19 cellular contexts compared by ENCODE assay signal in the genomic region with DNA sequence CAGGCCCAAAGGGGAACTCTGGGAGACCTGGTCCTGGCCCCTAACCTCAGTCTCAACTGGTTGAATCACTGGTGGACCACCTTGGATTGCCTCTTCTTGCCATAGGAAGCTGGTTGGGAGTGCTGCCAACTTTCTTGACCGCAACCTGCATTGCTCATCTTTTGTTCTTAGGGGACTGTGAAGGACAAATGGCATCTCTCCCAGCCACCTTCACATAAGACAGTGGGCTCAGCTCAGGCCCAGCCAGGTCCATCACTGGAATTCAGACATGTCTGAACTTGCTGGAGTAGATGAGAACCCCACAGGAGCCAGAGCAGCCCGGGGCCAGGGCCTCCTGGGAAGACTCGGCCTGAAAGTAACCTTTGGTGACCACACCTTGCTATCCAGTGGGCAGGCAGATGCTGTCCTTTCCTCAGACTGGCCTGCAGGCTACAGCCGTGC. TPM values are rescaled to one million over a fixed set of nuclear protein-coding genes. Genes with fewer than 3 reads are reported as not detected.
DNase-seq lines count a peak whose midpoint lies in the region; ATAC-seq and TF ChIP-seq lines count a peak whose summit lies in the region.
"Had no signal": no experiment of that assay in that cellular context is flagged by ENCODE, and none has a peak within 500 bp of the region (broad histone marks: within the 10 kb centered on the region; RNA-seq: fewer than 3 reads in every experiment).

No MANE protein-coding gene starts in this region.

- H2AFZ ChIP-seq in PC-9 (no peak overlapping the region), mammary epithelial cell (ENCODE audit: low read depth, low read length) (no peak overlapping the region)

- H4K20me1 ChIP-seq in PC-9 (ENCODE audit: insufficient read depth) (no peaks in the 10 kb centered on the region), mammary epithelial cell (ENCODE audit: insufficient read depth, low read length) (no peaks in the 10 kb centered on the region)

- BruUV-seq in PC-9 (replicated peaks; lab: Mats Ljungman, UMichigan) (no TSS peak), mammary epithelial cell (replicated peaks; lab: Mats Ljungman, UMichigan) (no TSS peak)

- dilution Hi-C loops in mammary epithelial cell (cut with HindIII; ENCODE audit: low sequenced_read_pairs): no loop called here

- DNase-seq in EL (peak; percentile 59), PC-9 (peak; percentile 79 to 94), mammary epithelial cell (peak; percentile 94), kidney tubule cell (ENCODE audit: low spot score) (peak; percentile 77), GM20000 (ENCODE audit: low spot score) (no peak), gastrocnemius medialis (no peak)
- no peak for DNase-seq in activated T-cell treated with anti-CD3 and anti-CD28 coated beads, Interleukin-2, amount 50 U/mL, for 4 hours
- DNase-seq: activated CD4-positive, alpha-beta memory T cell treated with anti-CD3 and anti-CD28 coated beads for 36 hours; DND-41; effector memory CD8-positive, alpha-beta T cell; NCI-H1092 treated with DMSO at 0.1 percent for 48 hours; NCI-H526; right cardiac atrium; stimulated activated naive CD4-positive, alpha-beta T cell treated with Interleukin-2 at 50 U/mL for 16 hours had no signal

- H3K4me2 ChIP-seq in PC-9 (peak overlapping the region; percentile 33; the same call in 1 of the 2 replicates), mammary epithelial cell (ENCODE audit: insufficient read depth, low read depth, low read length) (peak overlapping the region; percentile 33)

- peaks cover 13% of the 10 kb centered on the region for H3K4me1 Mint-ChIP-seq in activated T-cell treated with anti-CD3 and anti-CD28 coated beads, Interleukin-2, amount 50 U/mL, for 4 hours (ENCODE audit: low read depth)

- intact Hi-C loops in PC-9 (cut with micrococcal nuclease; ENCODE audit: unreplicated experiment) (loop anchor here (2.0 kb wide), 3 partner anchors 17 to 313 kb away; no protein-coding TSS in a partner anchor), mammary epithelial cell (cut with micrococcal nuclease) (no loop called here), gastrocnemius medialis (cut with DNase I; ENCODE audit: low total_unique reads) (no loop called here)

- no peaks in the 10 kb centered on the region for H3K9me3 Mint-ChIP-seq in activated T-cell treated with anti-CD3 and anti-CD28 coated beads, Interleukin-2, amount 50 U/mL, for 4 hours
- H3K9me3 Mint-ChIP-seq: activated CD4-positive, alpha-beta memory T cell treated with anti-CD3 and anti-CD28 coated beads for 36 hours; activated T-helper 2 cell treated with anti-CD3 and anti-CD28 coated beads, Interferon-gamma antibody, Interleukin-2, Interleukin-4, amounts not matched to agents 10 μg/mL and 5 μg/mL and 100 μg/mL, durations not matched to agents 14 hours and 24 hours and 36 hours; effector memory CD8-positive, alpha-beta T cell; natural killer cell treated with Interleukin-12 subunit alpha and Interleukin-12 subunit beta and Interleukin-15 and Interleukin-18, amount 100 ng/mL, for 72 hours had no signal

- TF ChIP-seq CTCF in PC-9 (conservative IDR thresholded peaks at IDR 0.05) (no peak), mammary epithelial cell (conservative IDR thresholded peaks at IDR 0.05 in 1 of 2, IDR thresholded peaks at IDR 0.05 in 1 of 2; ENCODE audit: extremely low read depth in 1 of 2, insufficient read depth in 1 of 2, low read depth in 1 of 2, low read length in 2 of 2) (no peak), GM20000 (IDR thresholded peaks at IDR 0.05; ENCODE audit: extremely low read depth, missing control alignments) (no peak), gastrocnemius medialis (IDR thresholded peaks at IDR 0.05 in 4 of 5, conservative IDR thresholded peaks at IDR 0.05 in 1 of 5) (no peak)

- TF ChIP-seq POLR2A in gastrocnemius medialis (IDR thresholded peaks at IDR 0.05): no peak

- H3F3A ChIP-seq in PC-9 (ENCODE audit: insufficient read depth, low read depth): peaks cover 70% of the 10 kb centered on the region

- in situ Hi-C loops in mammary epithelial cell (cut with MboI; ENCODE audit: low sequenced_read_pairs in 2 of 2) (no loop called here), gastrocnemius medialis (cut with MboI; ENCODE audit: low sequenced_read_pairs in 4 of 4) (loop anchor here in 1 of 4 donors (25.0 kb wide), 1 partner anchor 99 kb away; no protein-coding TSS in a partner anchor)

- POLR2A ChIA-PET in PC-9 (lab: Charles Lee; ENCODE audit: unreplicated experiment): interaction anchor here (0.6 kb wide), 1 partner anchor 1080 kb away, joined by 4 read pairs; no protein-coding TSS in a partner anchor

- H3K27ac ChIP-seq in PC-9 (peak overlapping the region; percentile 92), mammary epithelial cell (ENCODE audit: insufficient read depth, low read depth, low read length) (peak overlapping the region; percentile 65), gastrocnemius medialis (no peak overlapping the region)
- H3K27ac ChIP-seq: ascending aorta, vagina had no signal

- H3K4me1 ChIP-seq in PC-9 (replicated peaks; ENCODE audit: insufficient read depth) (peaks cover 77% of the 10 kb centered on the region), mammary epithelial cell (ENCODE audit: insufficient read depth, low read length) (peaks cover 65% of the 10 kb centered on the region), gastrocnemius medialis (no peaks in the 10 kb centered on the region)
- H3K4me1 ChIP-seq: ascending aorta had no signal

- H3K36me3 ChIP-seq in PC-9 (ENCODE audit: low read depth) (peaks cover 5% of the 10 kb centered on the region; the same call in 1 of the 2 replicates), mammary epithelial cell (ENCODE audit: insufficient read depth, low read length) (peaks cover 3% of the 10 kb centered on the region), gastrocnemius medialis (no peaks in the 10 kb centered on the region)
- H3K36me3 ChIP-seq: ascending aorta, vagina had no signal

- 2% methylated on average over 4 of the region's 4 CpGs for WGBS in mammary epithelial cell (ENCODE audit: low coverage, missing lambda C conversion rate)

- H3K9me3 ChIP-seq in PC-9 (ENCODE audit: insufficient read depth, low read depth) (no peaks in the 10 kb centered on the region), mammary epithelial cell (replicated peaks; ENCODE audit: insufficient read depth, low read length) (no peaks in the 10 kb centered on the region), gastrocnemius medialis (no peaks in the 10 kb centered on the region)
- H3K9me3 ChIP-seq: ascending aorta, vagina had no signal

- H3K9ac ChIP-seq in mammary epithelial cell (ENCODE audit: insufficient read depth, low read length): no peak overlapping the region

- ATAC-seq in gastrocnemius medialis: no peak
- ATAC-seq in activated T-cell treated with anti-CD3 and anti-CD28 coated beads, Interleukin-2, amount 50 U/mL, for 4 hours: no peak
- ATAC-seq in HG02610 (IDR thresholded peaks at IDR 0.05; ENCODE audit: unreplicated experiment): no peak
- ATAC-seq: effector memory CD8-positive, alpha-beta T cell; natural killer cell treated with Interleukin-12 subunit alpha and Interleukin-12 subunit beta and Interleukin-15 and Interleukin-18, amount 100 ng/mL, for 72 hours; right cardiac atrium had no signal

- no peaks in the 10 kb centered on the region for H3K9me2 ChIP-seq in PC-9 (ENCODE audit: insufficient read depth)

- H3K27me3 ChIP-seq in PC-9 (ENCODE audit: insufficient read depth, low read depth) (no peaks in the 10 kb centered on the region), mammary epithelial cell (ENCODE audit: insufficient read depth, low read length) (no peaks in the 10 kb centered on the region), gastrocnemius medialis (no peaks in the 10 kb centered on the region)
- H3K27me3 ChIP-seq: ascending aorta, vagina had no signal

- no peak overlapping the region for H3K4me3 Mint-ChIP-seq in activated T-cell treated with anti-CD3 and anti-CD28 coated beads, Interleukin-2, amount 50 U/mL, for 4 hours
- H3K4me3 Mint-ChIP-seq: activated CD4-positive, alpha-beta memory T cell treated with anti-CD3 and anti-CD28 coated beads for 36 hours; effector memory CD8-positive, alpha-beta T cell; natural killer cell treated with Interleukin-12 subunit alpha and Interleukin-12 subunit beta and Interleukin-15 and Interleukin-18, amount 100 ng/mL, for 72 hours had no signal

- no peaks in the 10 kb centered on the region for H3K36me3 Mint-ChIP-seq in activated T-cell treated with anti-CD3 and anti-CD28 coated beads, Interleukin-2, amount 50 U/mL, for 4 hours (ENCODE audit: insufficient read depth)
- H3K36me3 Mint-ChIP-seq: activated CD4-positive, alpha-beta memory T cell treated with anti-CD3 and anti-CD28 coated beads for 36 hours; natural killer cell treated with Interleukin-12 subunit alpha and Interleukin-12 subunit beta and Interleukin-15 and Interleukin-18, amount 100 ng/mL, for 72 hours had no signal

- H3K4me3 ChIP-seq in PC-9: no peak overlapping the region
- H3K4me3 ChIP-seq in mammary epithelial cell (replicated peaks in 1 of 3; ENCODE audit: insufficient read depth in 1 of 3, low read depth in 2 of 3, low read length in 3 of 3): no peak overlapping the region
- H3K4me3 ChIP-seq in gastrocnemius medialis: no peak overlapping the region
- H3K4me3 ChIP-seq: ascending aorta, vagina had no signal

- H3K79me2 ChIP-seq in PC-9 (ENCODE audit: low read depth): peaks cover 80% of the 10 kb centered on the region
- peaks cover 83% of the 10 kb centered on the region for H3K79me2 ChIP-seq in mammary epithelial cell (ENCODE audit: insufficient read depth, low read length)

- CTCF ChIA-PET in PC-9 (lab: Charles Lee): interaction anchor here (0.7 kb wide), 1 partner anchor 417 kb away, joined by 7 read pairs; a partner anchor contains a TSS
- CTCF ChIA-PET in mammary epithelial cell (lab: Charles Lee; ENCODE audit: low non-redundant PET): no interaction called here

- peaks cover 5% of the 10 kb centered on the region for H3K27me3 Mint-ChIP-seq in activated T-cell treated with anti-CD3 and anti-CD28 coated beads, Interleukin-2, amount 50 U/mL, for 4 hours (ENCODE audit: low read depth)

RNA-seq across cellular contexts. Expression of a gene that starts 18.8 kb away (rescaled TPM):
- total RNA-seq in PC-9 (2021): 32.6 and 42.7 TPM in 2 replicates
- total RNA-seq in mammary epithelial cell: 10 to 100 TPM; 44.9 to 73.7 TPM
- polyA plus RNA-seq in mammary epithelial cell: 70.6 TPM
- polyA minus RNA-seq in mammary epithelial cell: 27.4 TPM
- 1 to 10 TPM in 1 of 4 donors, under 1 TPM in 1, not detected in 2; 0.25 to 1.4 TPM for total RNA-seq in gastrocnemius medialis
- total RNA-seq in activated T-cell treated with anti-CD3 and anti-CD28 coated beads, Interleukin-2, amount 50 U/mL, for 4 hours: 1 to 10 TPM in 2 of 3 donors, under 1 TPM in 1; 0.32 to 1.2 (median 1.1) TPM
- total RNA-seq: ascending aorta had no signal

RNA-seq across cellular contexts. Expression of a gene that starts 35.8 kb away (rescaled TPM):
- total RNA-seq in PC-9 (2021): 13.0 and 19.1 TPM in 2 replicates
- total RNA-seq in mammary epithelial cell: 10 to 100 TPM; 12.2 to 21.2 TPM
- 20.0 TPM for polyA plus RNA-seq in mammary epithelial cell
- polyA minus RNA-seq in mammary epithelial cell: 6.3 TPM
- total RNA-seq in gastrocnemius medialis: 10 to 100 TPM; 13.2 to 19.5 (median 19.1) TPM
- 1 to 10 TPM; 7.2 to 9.7 (median 9.5) TPM for total RNA-seq in activated T-cell treated with anti-CD3 and anti-CD28 coated beads, Interleukin-2, amount 50 U/mL, for 4 hours

RNA-seq across cellular contexts. Expression of a gene that starts 35.9 kb away (rescaled TPM):
- total RNA-seq in PC-9 (2021): 53.5 and 74.7 TPM in 2 replicates
- 10 to 100 TPM; 48.0 to 76.8 TPM for total RNA-seq in mammary epithelial cell
- 6.5 TPM for polyA plus RNA-seq in mammary epithelial cell
- 19.2 TPM for polyA minus RNA-seq in mammary epithelial cell
- 10 to 100 TPM; 31.0 to 56.4 (median 41.8) TPM for total RNA-seq in gastrocnemius medialis
- 10 to 100 TPM; 28.5 to 34.6 (median 29.8) TPM for total RNA-seq in activated T-cell treated with anti-CD3 and anti-CD28 coated beads, Interleukin-2, amount 50 U/mL, for 4 hours

Comparison
In these comparisons a context has a peak if more than half of its experiments do, and no peak if none do; other contexts are left out.
1. DNase-seq: peak in EL (single experiment), PC-9 (2 of 2), mammary epithelial cell (single experiment) and kidney tubule cell (single experiment); none in GM20000 (single experiment), gastrocnemius medialis (0 of 2) and activated T-cell treated with anti-CD3 and anti-CD28 coated beads, Interleukin-2, amount 50 U/mL, for 4 hours (single experiment).
2. H3K27ac ChIP-seq: peak in PC-9 (single experiment) and mammary epithelial cell (single experiment); none in gastrocnemius medialis (0 of 4).
3. RNA of a gene that starts 18.8 kb away (total RNA-seq): 44.9 to 73.7 TPM in mammary epithelial cell and 32.6 to 42.7 TPM in PC-9; 0.32 to 1.2 TPM in activated T-cell treated with anti-CD3 and anti-CD28 coated beads, Interleukin-2, amount 50 U/mL, for 4 hours and 0.25 to 1.4 TPM in gastrocnemius medialis; every median in the first group is over 10 times any median in the second.